In genomic region chr15:40731034-40731433, GRCh38 we compare ENCODE assay signal across 24 cellular contexts. TPM values are rescaled to one million over a fixed set of nuclear protein-coding genes. Genes with fewer than 3 reads are reported as not detected.
A peak's percentile ranks its signal among the peaks of the same experiment; 100 is the strongest.
DNase-seq lines count a peak whose midpoint lies in the region; ATAC-seq and TF ChIP-seq lines count a peak whose summit lies in the region.
"Had no signal": no experiment of that assay in that cellular context is flagged by ENCODE, and none has a peak within 500 bp of the region (broad histone marks: within the 10 kb centered on the region; RNA-seq: fewer than 3 reads in every experiment).

No MANE protein-coding gene starts in this region.

- H3K36me3 Mint-ChIP-seq in Caco-2 (ENCODE audit: insufficient read depth, unreplicated experiment): peaks cover 64% of the 10 kb centered on the region
- H3K36me3 Mint-ChIP-seq in activated CD4-positive, alpha-beta T cell treated with anti-CD3 and anti-CD28 coated beads for 36 hours (ENCODE audit: low read depth): peaks cover 50% of the 10 kb centered on the region

- no peak for TF ChIP-seq POLR2A in breast epithelium (IDR thresholded peaks at IDR 0.05)

- no peaks in the 10 kb centered on the region for H3K27me3 Mint-ChIP-seq in Caco-2 (ENCODE audit: insufficient read depth, unreplicated experiment)
- no peaks in the 10 kb centered on the region for H3K27me3 Mint-ChIP-seq in activated CD4-positive, alpha-beta T cell treated with anti-CD3 and anti-CD28 coated beads for 36 hours
- H3K27me3 Mint-ChIP-seq: activated CD4-positive, alpha-beta T cell treated with anti-CD3 and anti-CD28 coated beads, Interleukin-2, amount 10 ng/mL, durations not matched to agents 24 days and 14 days; CD4-positive, alpha-beta memory T cell; type B pancreatic cell had no signal

- TSS peak; percentile 70 for BruUV-seq in Caco-2 (replicated peaks; lab: Mats Ljungman, UMichigan)

- H3K36me3 ChIP-seq in Caco-2 (ENCODE audit: control insufficient read depth, insufficient read depth, low read length): no peaks in the 10 kb centered on the region; the same call in 1 of the 2 replicates
- peaks cover 2% of the 10 kb centered on the region for H3K36me3 ChIP-seq in breast epithelium

- H3K4me3 ChIP-seq in Caco-2 (ENCODE audit: low read depth, low read length): no peak overlapping the region
- H3K4me3 ChIP-seq in astrocyte of the cerebellum (ENCODE audit: low read depth, low read length): no peak overlapping the region
- H3K4me3 ChIP-seq in breast epithelium: no peak overlapping the region
- H3K4me3 ChIP-seq: cardiac muscle cell, gastrocnemius medialis, lung, SJSA1 had no signal

- H3K4me1 ChIP-seq in Caco-2: no peaks in the 10 kb centered on the region
- H3K4me1 ChIP-seq in breast epithelium: no peaks in the 10 kb centered on the region
- H3K4me1 ChIP-seq: gastrocnemius medialis, SJSA1 had no signal

- H3K27me3 ChIP-seq in Caco-2 (replicated peaks; ENCODE audit: control insufficient read depth, insufficient read depth, low read length) (no peaks in the 10 kb centered on the region), breast epithelium (no peaks in the 10 kb centered on the region)
- H3K27me3 ChIP-seq: cardiac muscle cell, gastrocnemius medialis, SJSA1 had no signal

- no peak overlapping the region for H3K4me3 Mint-ChIP-seq in Caco-2 (ENCODE audit: unreplicated experiment)
- no peak overlapping the region for H3K4me3 Mint-ChIP-seq in activated CD4-positive, alpha-beta T cell treated with anti-CD3 and anti-CD28 coated beads for 36 hours
- H3K4me3 Mint-ChIP-seq: activated CD4-positive, alpha-beta T cell treated with anti-CD3 and anti-CD28 coated beads, Interleukin-2, amount 10 ng/mL, durations not matched to agents 24 days and 14 days; CD4-positive, alpha-beta memory T cell; T-helper 1 cell treated with Interleukin-12 subunit alpha and Interleukin-12 subunit beta and Interleukin-4 antibody, amounts not matched to agents 30 μg/mL and 1 μg/mL, for 36 hours; type B pancreatic cell had no signal

- ATAC-seq in activated CD4-positive, alpha-beta T cell treated with anti-CD3 and anti-CD28 coated beads for 36 hours: no peak
- ATAC-seq in GM18867 (IDR thresholded peaks at IDR 0.05; ENCODE audit: unreplicated experiment): no peak
- ATAC-seq: gastrocnemius medialis had no signal

- no peaks in the 10 kb centered on the region for H3K4me1 Mint-ChIP-seq in Caco-2 (ENCODE audit: low read depth, unreplicated experiment)
- no peaks in the 10 kb centered on the region for H3K4me1 Mint-ChIP-seq in activated CD4-positive, alpha-beta T cell treated with anti-CD3 and anti-CD28 coated beads for 36 hours

- CTCF ChIA-PET in Caco-2 (lab: Charles Lee): interaction anchor here (0.8 kb wide), 1 partner anchor 33 kb away, joined by 3 read pairs; no protein-coding TSS in a partner anchor
- CTCF ChIA-PET in activated CD4-positive, alpha-beta T cell treated with anti-CD3 and anti-CD28 coated beads for 36 hours (lab: Charles Lee): interaction anchor here (0.6 to 1.7 kb wide), 4 partner anchors 9 to 30 kb away, joined by 3 to 7 read pairs (median 4); no protein-coding TSS in a partner anchor

- H3K27ac ChIP-seq in breast epithelium: no peak overlapping the region
- H3K27ac ChIP-seq: 22Rv1, cardiac muscle cell, SJSA1 had no signal

- no peak overlapping the region for H3K27ac Mint-ChIP-seq in Caco-2 (ENCODE audit: unreplicated experiment)
- no peak overlapping the region for H3K27ac Mint-ChIP-seq in activated CD4-positive, alpha-beta T cell treated with anti-CD3 and anti-CD28 coated beads for 36 hours
- H3K27ac Mint-ChIP-seq: activated CD4-positive, alpha-beta T cell treated with anti-CD3 and anti-CD28 coated beads, Interleukin-2, amount 10 ng/mL, durations not matched to agents 24 days and 14 days; T-helper 1 cell treated with Interleukin-12 subunit alpha and Interleukin-12 subunit beta and Interleukin-4 antibody, amounts not matched to agents 30 μg/mL and 1 μg/mL, for 36 hours; type B pancreatic cell had no signal

- TF ChIP-seq CTCF in Caco-2 (IDR thresholded peaks at IDR 0.05; ENCODE audit: insufficient read depth in 1 of 2, low read depth in 1 of 2, low read length in 1 of 2, severe bottlenecking in 1 of 2, unreplicated experiment in 1 of 2) (no peak), astrocyte of the cerebellum (IDR thresholded peaks at IDR 0.05; ENCODE audit: low read depth, low read length, missing control alignments) (no peak), breast epithelium (IDR thresholded peaks at IDR 0.05) (no peak)

- no peaks in the 10 kb centered on the region for H3K9me3 ChIP-seq in Caco-2
- H3K9me3 ChIP-seq in breast epithelium: no peaks in the 10 kb centered on the region
- H3K9me3 ChIP-seq: gastrocnemius medialis, SJSA1 had no signal

- DNase-seq in NCI-H2081 (lab: John Stamatoyannopoulos, UW) (peak; percentile 21 to 46), NCI-H2081 treated with DMSO at 0.1 percent for 48 hours (lab: John Stamatoyannopoulos, UW) (no peak), Caco-2 (no peak), astrocyte of the cerebellum (ENCODE audit: low read depth) (peak; percentile 11), iPS-NIHi11 (ENCODE audit: low spot score) (peak; percentile 15), breast epithelium (ENCODE audit: low spot score in 2 of 2) (no peak)
- no peak for DNase-seq in activated CD4-positive, alpha-beta T cell treated with anti-CD3 and anti-CD28 coated beads for 36 hours
- DNase-seq: activated CD4-positive, alpha-beta T cell treated with anti-CD3 and anti-CD28 coated beads, Interleukin-2, amount 10 ng/mL, durations not matched to agents 24 days and 14 days; CD4-positive, alpha-beta memory T cell; gastrocnemius medialis; GDM1; HCEC 1CT; KBM-7; kidney; MV-4-11; NCI-H187; right cardiac atrium had no signal

- in situ Hi-C loops in astrocyte of the cerebellum (cut with HindIII; ENCODE audit: low sequenced_read_pairs): loop anchor here (10.0 kb wide), 1 partner anchor 154 kb away; no protein-coding TSS in a partner anchor

- intact Hi-C loops in Caco-2 (cut with micrococcal nuclease; ENCODE audit: unreplicated experiment) (no loop called here), breast epithelium (cut with DNase I; ENCODE audit: low total_unique reads) (no loop called here)
- intact Hi-C loops in activated CD4-positive, alpha-beta T cell treated with anti-CD3 and anti-CD28 coated beads for 36 hours (cut with DNase I, micrococcal nuclease): no loop called here

- no peaks in the 10 kb centered on the region for H3K9me3 Mint-ChIP-seq in Caco-2 (ENCODE audit: unreplicated experiment)
- H3K9me3 Mint-ChIP-seq in activated CD4-positive, alpha-beta T cell treated with anti-CD3 and anti-CD28 coated beads for 36 hours (ENCODE audit: low read depth): no peaks in the 10 kb centered on the region
- H3K9me3 Mint-ChIP-seq: activated CD4-positive, alpha-beta T cell treated with anti-CD3 and anti-CD28 coated beads, Interleukin-2, amount 10 ng/mL, durations not matched to agents 24 days and 14 days; CD4-positive, alpha-beta memory T cell; T-helper 1 cell treated with Interleukin-12 subunit alpha and Interleukin-12 subunit beta and Interleukin-4 antibody, amounts not matched to agents 30 μg/mL and 1 μg/mL, for 36 hours; type B pancreatic cell had no signal

- POLR2A ChIA-PET in Caco-2 (lab: Charles Lee): interaction anchor here (0.6 to 0.7 kb wide), 2 partner anchors 9 to 141 kb away, joined by 4 to 8 read pairs; no protein-coding TSS in a partner anchor
- POLR2A ChIA-PET in activated CD4-positive, alpha-beta T cell treated with anti-CD3 and anti-CD28 coated beads for 36 hours (lab: Charles Lee): no interaction called here

RNA-seq across cellular contexts. Expression of gene RMDN3, which starts 24.0 kb away (rescaled TPM):
- total RNA-seq in Caco-2 (2022) (46.3 and 48.0 TPM in 2 replicates), breast epithelium (10 to 100 TPM; 31.5 to 35.4 (median 34.4) TPM)
- 10 to 100 TPM; 12.3 to 18.8 TPM for total RNA-seq in activated CD4-positive, alpha-beta T cell treated with anti-CD3 and anti-CD28 coated beads for 36 hours

RNA-seq across cellular contexts. Expression of gene GCHFR, which starts 32.8 kb away (rescaled TPM):
- total RNA-seq in Caco-2 (2022) (54.4 and 59.2 TPM in 2 replicates), breast epithelium (100 to 1,000 TPM in 1 of 3 donors, 10 to 100 TPM in 2; 56.0 to 100 (median 61.9) TPM)
- total RNA-seq in activated CD4-positive, alpha-beta T cell treated with anti-CD3 and anti-CD28 coated beads for 36 hours: 10 to 100 TPM; 32.8 to 41.1 TPM

RNA-seq across cellular contexts. Expression of gene RAD51, which starts 36.1 kb away (rescaled TPM):
- total RNA-seq in Caco-2 (2022) (37.8 and 47.0 TPM in 2 replicates), breast epithelium (under 1 TPM in 1 of 3 donors, not detected in 2; 0.44 TPM)
- 10 to 100 TPM; 73.5 to 75.3 TPM for total RNA-seq in activated CD4-positive, alpha-beta T cell treated with anti-CD3 and anti-CD28 coated beads for 36 hours

RNA-seq across cellular contexts. Expression of gene C15orf62, which starts 38.7 kb away (rescaled TPM):
- total RNA-seq in Caco-2 (2022) (0.91 and 1.3 TPM in 2 replicates), breast epithelium (1 to 10 TPM in 2 of 3 donors, under 1 TPM in 1; 0.48 to 4.7 (median 2.0) TPM)
- total RNA-seq in activated CD4-positive, alpha-beta T cell treated with anti-CD3 and anti-CD28 coated beads for 36 hours: under 1 TPM; 0.58 to 0.80 TPM

Comparison
In these comparisons a context has a peak if more than half of its experiments do, and no peak if none do; other contexts are left out.
1. DNase-seq: peak in NCI-H2081 (2 of 2), astrocyte of the cerebellum (single experiment) and iPS-NIHi11 (single experiment); none in NCI-H2081 treated with DMSO at 0.1 percent for 48 hours (single experiment), Caco-2 (0 of 2), breast epithelium (0 of 2) and activated CD4-positive, alpha-beta T cell treated with anti-CD3 and anti-CD28 coated beads for 36 hours (single experiment).
2. RNA of gene RAD51, which starts 36.1 kb away (total RNA-seq): 73.5 to 75.3 TPM in activated CD4-positive, alpha-beta T cell treated with anti-CD3 and anti-CD28 coated beads for 36 hours and 37.8 to 47.0 TPM in Caco-2; 0.44 TPM in breast epithelium; every median in the first group is over 10 times any median in the second.